ENCODE assay signal across 1 cellular context in genomic region chr3:150114273-150114672, GRCh38.
TF ChIP-seq lines count a peak whose summit lies in the region.

No MANE protein-coding gene starts in this region.

TF ChIP-seq in SK-N-SH treated with all-trans-retinoic acid at 6 μM for 48 hours, 23 proteins besides CTCF, POLR2A, EP300 and RAD21 (continued from another document):
- TF ChIP-seq TSHZ2 (CRISPR knock-in tag; IDR thresholded peaks at IDR 0.05) (no peak), CSRNP3 (CRISPR knock-in tag; IDR thresholded peaks at IDR 0.05) (no peak), ZFP3 (CRISPR knock-in tag; IDR thresholded peaks at IDR 0.05) (no peak), OSR1 (CRISPR knock-in tag; IDR thresholded peaks at IDR 0.05) (no peak), ARNTL (CRISPR knock-in tag; IDR thresholded peaks at IDR 0.05; ENCODE audit: borderline replicate concordance, low read depth) (no peak), PATZ1 (CRISPR knock-in tag; IDR thresholded peaks at IDR 0.05; ENCODE audit: borderline replicate concordance) (no peak), PPARA (CRISPR knock-in tag; IDR thresholded peaks at IDR 0.05; ENCODE audit: borderline replicate concordance) (no peak), RARB (CRISPR knock-in tag; IDR thresholded peaks at IDR 0.05) (no peak), ISL1 (CRISPR knock-in tag; IDR thresholded peaks at IDR 0.05) (no peak), SNAI2 (CRISPR knock-in tag; IDR thresholded peaks at IDR 0.05) (no peak), ZNF565 (CRISPR knock-in tag; conservative IDR thresholded peaks at IDR 0.05; ENCODE audit: low read depth) (no peak), GLIS3 (CRISPR knock-in tag; IDR thresholded peaks at IDR 0.05) (no peak), ZFP30 (CRISPR knock-in tag; IDR thresholded peaks at IDR 0.05) (no peak), POU6F1 (CRISPR knock-in tag; IDR thresholded peaks at IDR 0.05; ENCODE audit: borderline replicate concordance, low read depth) (no peak), ZC3H10 (CRISPR knock-in tag; IDR thresholded peaks at IDR 0.05) (no peak)
